Comparison of ENCODE assay signal across 1 cellular context in genomic region chr12:84696281-84696680, GRCh38.
TF ChIP-seq lines count a peak whose summit lies in the region.

No MANE protein-coding gene starts in this region.

TF ChIP-seq in SK-N-SH treated with all-trans-retinoic acid at 6 μM for 48 hours, 23 proteins besides CTCF, POLR2A, EP300 and RAD21 (continued from another document):
- TF ChIP-seq POU6F1 (CRISPR knock-in tag; IDR thresholded peaks at IDR 0.05; ENCODE audit: borderline replicate concordance, low read depth) (no peak), OSR1 (CRISPR knock-in tag; IDR thresholded peaks at IDR 0.05) (no peak), GLIS3 (CRISPR knock-in tag; IDR thresholded peaks at IDR 0.05) (no peak), ZNF70 (CRISPR knock-in tag; IDR thresholded peaks at IDR 0.05) (no peak), CSRNP3 (CRISPR knock-in tag; IDR thresholded peaks at IDR 0.05) (no peak), ZNF565 (CRISPR knock-in tag; conservative IDR thresholded peaks at IDR 0.05; ENCODE audit: low read depth) (no peak)
TF ChIP-seq in SK-N-SH treated with all-trans-retinoic acid at 6 μM for 48 hours: peak in this region for 0.
